Comparison of ENCODE assay signal across 16 cellular contexts in genomic region chr1:2856076-2856390, GRCh38. TPM values are rescaled to one million over a fixed set of nuclear protein-coding genes. Genes with fewer than 3 reads are reported as not detected.
DNase-seq lines count a peak whose midpoint lies in the region; ATAC-seq, FAIRE-seq and TF ChIP-seq lines count a peak whose summit lies in the region.
"Had no signal": no experiment of that assay in that cellular context is flagged by ENCODE, and none has a peak within 500 bp of the region (broad histone marks: within the 10 kb centered on the region; RNA-seq: fewer than 3 reads in every experiment).

No MANE protein-coding gene starts in this region.

- H3K79me2 ChIP-seq in parathyroid adenoma = no peaks in the 10 kb centered on the region

- H3K9me3 Mint-ChIP-seq in natural killer cell treated with Interleukin-12 subunit alpha and Interleukin-12 subunit beta and Interleukin-15 and Interleukin-18, amount 100 ng/mL, for 72 hours = no peaks in the 10 kb centered on the region
- no peaks in the 10 kb centered on the region for H3K9me3 Mint-ChIP-seq in natural killer cell

- no peak for FAIRE-seq in kidney (lab: Jason Lieb, UNC)
- FAIRE-seq: A549, H54 had no signal

- H3K36me3 ChIP-seq in kidney (ENCODE audit: control insufficient read depth in 1 of 2, insufficient read depth in 2 of 2, low read length in 2 of 2) (no peaks in the 10 kb centered on the region), parathyroid adenoma (ENCODE audit: control insufficient read depth, insufficient read depth, low read length) (no peaks in the 10 kb centered on the region)
- H3K36me3 ChIP-seq: BE2C had no signal

- TF ChIP-seq CTCF in natural killer cell (IDR thresholded peaks at IDR 0.05) = no peak
- no peak for TF ChIP-seq CTCF in kidney (IDR thresholded peaks at IDR 0.05; ENCODE audit: borderline replicate concordance, extremely low read depth, insufficient read depth)
- TF ChIP-seq CTCF in parathyroid adenoma (IDR thresholded peaks at IDR 0.05) = no peak

- no peaks in the 10 kb centered on the region for H3K27me3 ChIP-seq in parathyroid adenoma (ENCODE audit: control insufficient read depth, insufficient read depth, low read length)

- H2AFZ ChIP-seq in parathyroid adenoma = no peak overlapping the region
- H2AFZ ChIP-seq: GM23248 had no signal

- no peaks in the 10 kb centered on the region for H3K36me3 Mint-ChIP-seq in natural killer cell treated with Interleukin-12 subunit alpha and Interleukin-12 subunit beta and Interleukin-15 and Interleukin-18, amount 100 ng/mL, for 72 hours
- H3K36me3 Mint-ChIP-seq in natural killer cell = no peaks in the 10 kb centered on the region
- H3K36me3 Mint-ChIP-seq: CD8-positive, alpha-beta memory T cell had no signal

- peak; percentile 44 for DNase-seq in natural killer cell treated with Interleukin-12 subunit alpha and Interleukin-12 subunit beta and Interleukin-15 and Interleukin-18, amount 100 ng/mL, for 72 hours (ENCODE audit: low spot score)
- DNase-seq in natural killer cell (no peak), kidney (peak; percentile 59), NCI-H226 (no peak), activated gamma-delta T cell treated with Interleukin-2 at 50 U/mL for 16 hours (no peak)
- DNase-seq: BE2C; CD8-positive, alpha-beta memory T cell; DMS53; GF-D8; GM23248; IMR-90 had no signal

- no peak overlapping the region for H3K4me3 Mint-ChIP-seq in natural killer cell treated with Interleukin-12 subunit alpha and Interleukin-12 subunit beta and Interleukin-15 and Interleukin-18, amount 100 ng/mL, for 72 hours
- H3K4me3 Mint-ChIP-seq in natural killer cell = no peak overlapping the region
- H3K4me3 Mint-ChIP-seq: CD8-positive, alpha-beta memory T cell had no signal

- H3K9me3 ChIP-seq in kidney (ENCODE audit: control insufficient read depth in 1 of 2, low read length in 2 of 2) = no peaks in the 10 kb centered on the region
- no peaks in the 10 kb centered on the region for H3K9me3 ChIP-seq in parathyroid adenoma (ENCODE audit: control insufficient read depth, low read length)
- H3K9me3 ChIP-seq: A549, BE2C had no signal

- H3K4me3 ChIP-seq in kidney (ENCODE audit: low read length in 2 of 2) = no peak overlapping the region
- no peak overlapping the region for H3K4me3 ChIP-seq in parathyroid adenoma (ENCODE audit: low read depth, low read length)
- H3K4me3 ChIP-seq: A549, GM23248 had no signal

- H3K27ac Mint-ChIP-seq in natural killer cell treated with Interleukin-12 subunit alpha and Interleukin-12 subunit beta and Interleukin-15 and Interleukin-18, amount 100 ng/mL, for 72 hours = no peak overlapping the region
- H3K27ac Mint-ChIP-seq in natural killer cell = no peak overlapping the region
- H3K27ac Mint-ChIP-seq: CD8-positive, alpha-beta memory T cell had no signal

- H3K4me1 Mint-ChIP-seq in natural killer cell treated with Interleukin-12 subunit alpha and Interleukin-12 subunit beta and Interleukin-15 and Interleukin-18, amount 100 ng/mL, for 72 hours (ENCODE audit: low read depth in 2 of 2) = peaks cover 0 to 3% of the 10 kb centered on the region in 2 donors
- H3K4me1 Mint-ChIP-seq in natural killer cell = peaks cover 0 to 4% of the 10 kb centered on the region in 2 donors
- H3K4me1 Mint-ChIP-seq: CD8-positive, alpha-beta memory T cell had no signal

- peak overlapping the region; percentile 39 for H3K4me2 ChIP-seq in parathyroid adenoma (ENCODE audit: low read length)
- H3K4me2 ChIP-seq: A549 had no signal

- H3K9ac ChIP-seq in kidney (ENCODE audit: low read length in 2 of 2) (no peak overlapping the region), parathyroid adenoma (no peak overlapping the region)
- H3K9ac ChIP-seq: GM23248 had no signal

- H3K27ac ChIP-seq in kidney (ENCODE audit: low read depth in 2 of 2, low read length in 2 of 2) (no peak overlapping the region), parathyroid adenoma (no peak overlapping the region)
- H3K27ac ChIP-seq: A549, GM23248 had no signal

- H3K4me1 ChIP-seq in kidney (ENCODE audit: control insufficient read depth in 1 of 2, insufficient read depth in 1 of 2, low read depth in 1 of 2, low read length in 2 of 2) (no peaks in the 10 kb centered on the region), parathyroid adenoma (no peaks in the 10 kb centered on the region)
- H3K4me1 ChIP-seq: A549, BE2C had no signal

- ATAC-seq in natural killer cell treated with Interleukin-12 subunit alpha and Interleukin-12 subunit beta and Interleukin-15 and Interleukin-18, amount 100 ng/mL, for 72 hours = no peak
- no peak for ATAC-seq in natural killer cell
- ATAC-seq in GM18520 (IDR thresholded peaks at IDR 0.05; ENCODE audit: unreplicated experiment) = no peak
- ATAC-seq: A549, HCT116 had no signal

- H3K27me3 Mint-ChIP-seq in natural killer cell treated with Interleukin-12 subunit alpha and Interleukin-12 subunit beta and Interleukin-15 and Interleukin-18, amount 100 ng/mL, for 72 hours = no peaks in the 10 kb centered on the region
- no peaks in the 10 kb centered on the region for H3K27me3 Mint-ChIP-seq in natural killer cell (ENCODE audit: low read depth in 2 of 2)

- intact Hi-C loops in natural killer cell (cut with micrococcal nuclease) (no loop called here), kidney (cut with DNase I) (no loop called here)

RNA-seq across cellular contexts. Expression of gene TTC34, which starts 54.5 kb away (rescaled TPM):
- total RNA-seq in natural killer cell treated with Interleukin-12 subunit alpha and Interleukin-12 subunit beta and Interleukin-15 and Interleukin-18, amount 100 ng/mL, for 72 hours = under 1 TPM; 0.40 to 0.56 TPM
- total RNA-seq in natural killer cell (1 to 10 TPM in 2 of 3 donors, under 1 TPM in 1; 0.80 to 1.4 (median 1.2) TPM), kidney (2.4 TPM)
- 0.15 TPM for polyA plus RNA-seq in kidney (ENCODE audit: insufficient read depth, low read depth, low replicate concordance)

Comparison
In these comparisons a context has a peak if more than half of its experiments do, and no peak if none do; other contexts are left out.
1. DNase-seq: peak in natural killer cell treated with Interleukin-12 subunit alpha and Interleukin-12 subunit beta and Interleukin-15 and Interleukin-18, amount 100 ng/mL, for 72 hours (single experiment) and kidney (single experiment); none in natural killer cell (single experiment), NCI-H226 (single experiment) and activated gamma-delta T cell treated with Interleukin-2 at 50 U/mL for 16 hours (single experiment).